In genomic region chr5:56367752-56368151, GRCh38 we compare ENCODE assay signal across 25 cellular contexts.
"Had no signal": no experiment of that assay in that cellular context is flagged by ENCODE, and none has a peak within 500 bp of the region (broad histone marks: within the 10 kb centered on the region; RNA-seq: fewer than 3 reads in every experiment).

No MANE protein-coding gene starts in this region.

- H3K4me3 Mint-ChIP-seq: naive thymus-derived CD4-positive, alpha-beta T cell; natural killer cell treated with Interleukin-12 subunit alpha and Interleukin-12 subunit beta and Interleukin-15 and Interleukin-18, amount 100 ng/mL, for 72 hours; stimulated activated effector memory CD8-positive, alpha-beta T cell treated with anti-CD3 and anti-CD28 coated beads, Interleukin-12 subunit alpha, Interleukin-12 subunit beta, amount 100 ng/mL, for 72 hours; stimulated activated naive CD8-positive, alpha-beta T cell treated with anti-CD3 and anti-CD28 coated beads, Interleukin-15, amount 100 ng/mL, for 72 hours had no signal

- H3K79me2 ChIP-seq: hepatocyte had no signal

- H3K27ac ChIP-seq: hepatocyte, left ventricle myocardium inferior, pancreas, prostate gland, sigmoid colon, spleen, upper lobe of left lung, vagina had no signal

- H3K36me3 ChIP-seq: left ventricle myocardium inferior, pancreas, prostate gland, sigmoid colon, spleen, tibial nerve, upper lobe of left lung, vagina had no signal

- H3K4me3 ChIP-seq: hepatocyte, left ventricle myocardium inferior, lung, mucosa of descending colon, pancreas, prostate gland, sigmoid colon, spleen, tibial nerve, upper lobe of left lung, vagina had no signal

- H3K36me3 Mint-ChIP-seq: natural killer cell treated with Interleukin-12 subunit alpha and Interleukin-12 subunit beta and Interleukin-15 and Interleukin-18, amount 100 ng/mL, for 72 hours; stimulated activated effector memory CD8-positive, alpha-beta T cell treated with anti-CD3 and anti-CD28 coated beads, Interleukin-12 subunit alpha, Interleukin-12 subunit beta, amount 100 ng/mL, for 72 hours had no signal

- H3K9me3 ChIP-seq: left ventricle myocardium inferior, mucosa of descending colon, pancreas, prostate gland, sigmoid colon, spleen, tibial nerve, upper lobe of left lung, vagina had no signal

- H3K4me1 ChIP-seq: left ventricle myocardium inferior, pancreas, prostate gland, spleen, upper lobe of left lung, vagina had no signal

- ATAC-seq: mucosa of descending colon; naive thymus-derived CD4-positive, alpha-beta T cell; natural killer cell treated with Interleukin-12 subunit alpha and Interleukin-12 subunit beta and Interleukin-15 and Interleukin-18, amount 100 ng/mL, for 72 hours; pancreas; right cardiac atrium; stimulated activated effector memory CD8-positive, alpha-beta T cell treated with anti-CD3 and anti-CD28 coated beads, Interleukin-12 subunit alpha, Interleukin-12 subunit beta, amount 100 ng/mL, for 72 hours; stimulated activated naive CD8-positive, alpha-beta T cell treated with anti-CD3 and anti-CD28 coated beads, Interleukin-15, amount 100 ng/mL, for 72 hours had no signal

- H3K27ac Mint-ChIP-seq: naive thymus-derived CD4-positive, alpha-beta T cell; natural killer cell treated with Interleukin-12 subunit alpha and Interleukin-12 subunit beta and Interleukin-15 and Interleukin-18, amount 100 ng/mL, for 72 hours; stimulated activated effector memory CD8-positive, alpha-beta T cell treated with anti-CD3 and anti-CD28 coated beads, Interleukin-12 subunit alpha, Interleukin-12 subunit beta, amount 100 ng/mL, for 72 hours; stimulated activated naive CD8-positive, alpha-beta T cell treated with anti-CD3 and anti-CD28 coated beads, Interleukin-15, amount 100 ng/mL, for 72 hours had no signal

- H2AFZ ChIP-seq: hepatocyte had no signal

- DNase-seq: islet precursor cell; left ventricle myocardium inferior; midbrain; mucosa of descending colon; naive thymus-derived CD4-positive, alpha-beta T cell; nucleus accumbens; pancreas; posterior cingulate gyrus; retina; right cardiac atrium; sigmoid colon; small intestine; spleen; stimulated activated CD4-positive, alpha-beta T cell treated with anti-CD3 and anti-CD28 coated beads, Interleukin-4, amount 100 ng/mL, for 24 hours; stimulated activated naive CD4-positive, alpha-beta T cell; stimulated activated naive CD8-positive, alpha-beta T cell treated with anti-CD3 and anti-CD28 coated beads, Interleukin-15, amount 100 ng/mL, for 72 hours; substantia nigra; upper lobe of left lung had no signal

- H3K27me3 Mint-ChIP-seq: stimulated activated naive CD8-positive, alpha-beta T cell treated with anti-CD3 and anti-CD28 coated beads, Interleukin-15, amount 100 ng/mL, for 72 hours had no signal

- H3K27me3 ChIP-seq: hepatocyte, pancreas, sigmoid colon, spleen, tibial nerve, upper lobe of left lung, vagina had no signal

- H3K4me1 Mint-ChIP-seq: naive thymus-derived CD4-positive, alpha-beta T cell; stimulated activated effector memory CD8-positive, alpha-beta T cell treated with anti-CD3 and anti-CD28 coated beads, Interleukin-12 subunit alpha, Interleukin-12 subunit beta, amount 100 ng/mL, for 72 hours; stimulated activated naive CD8-positive, alpha-beta T cell treated with anti-CD3 and anti-CD28 coated beads, Interleukin-15, amount 100 ng/mL, for 72 hours had no signal

- H3K4me2 ChIP-seq: hepatocyte had no signal
